14 cellular contexts compared by ENCODE assay signal in the genomic region with DNA sequence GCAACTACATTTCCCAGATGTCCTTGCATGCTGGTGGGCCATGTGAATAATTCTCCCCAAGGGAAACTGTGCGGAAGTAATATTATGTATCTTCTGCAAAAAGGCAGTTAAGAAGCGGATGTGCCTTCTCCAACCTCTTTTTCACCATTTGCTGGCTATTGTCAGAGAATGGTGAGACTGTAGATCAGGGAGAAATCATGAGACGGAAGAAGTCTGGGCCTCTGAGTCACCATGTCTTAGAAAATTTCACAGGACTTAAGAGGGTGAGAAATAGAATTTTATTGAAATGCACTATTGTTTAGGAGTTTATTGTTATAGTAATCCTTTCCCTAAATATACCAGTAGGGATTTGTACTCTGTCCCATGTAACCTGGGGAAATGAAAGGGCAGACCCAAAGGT.
A peak's percentile ranks its signal among the peaks of the same experiment; 100 is the strongest.
DNase-seq lines count a peak whose midpoint lies in the region.
"Had no signal": no experiment of that assay in that cellular context is flagged by ENCODE, and none has a peak within 500 bp of the region (broad histone marks: within the 10 kb centered on the region; RNA-seq: fewer than 3 reads in every experiment).

No MANE protein-coding gene starts in this region.

- DNase-seq in HCEC 1CT: peak; percentile 35
- peak; percentile 12 for DNase-seq in amniotic epithelial cell (ENCODE audit: low read depth)
- peak; percentile 11 for DNase-seq in glomerular visceral epithelial cell (ENCODE audit: extremely low spot score)
- DNase-seq in renal cortical epithelial cell (ENCODE audit: low read depth): peak; percentile 8
- DNase-seq in GM03348 (ENCODE audit: low spot score): no peak
- DNase-seq in NCI-H1417 treated with DMSO at 0.1 percent for 48 hours (lab: John Stamatoyannopoulos, UW): no peak
- DNase-seq in NCI-H526 (lab: John Stamatoyannopoulos, UW): no peak
- no peak for DNase-seq in stimulated activated naive CD4-positive, alpha-beta T cell (lab: John Stamatoyannopoulos, UW)
- DNase-seq: CD4-positive, alpha-beta memory T cell; GOT3; KG1; NCI-H2029; NCI-H2171 treated with DMSO at 0.1 percent for 48 hours; OCI-M1 had no signal

Comparison
In these comparisons a context has a peak if more than half of its experiments do, and no peak if none do; other contexts are left out.
1. DNase-seq: peak in HCEC 1CT (single experiment), amniotic epithelial cell (single experiment), glomerular visceral epithelial cell (single experiment) and renal cortical epithelial cell (single experiment); none in GM03348 (single experiment), NCI-H1417 treated with DMSO at 0.1 percent for 48 hours (single experiment), NCI-H526 (0 of 2) and stimulated activated naive CD4-positive, alpha-beta T cell (0 of 6).